In the genomic region with DNA sequence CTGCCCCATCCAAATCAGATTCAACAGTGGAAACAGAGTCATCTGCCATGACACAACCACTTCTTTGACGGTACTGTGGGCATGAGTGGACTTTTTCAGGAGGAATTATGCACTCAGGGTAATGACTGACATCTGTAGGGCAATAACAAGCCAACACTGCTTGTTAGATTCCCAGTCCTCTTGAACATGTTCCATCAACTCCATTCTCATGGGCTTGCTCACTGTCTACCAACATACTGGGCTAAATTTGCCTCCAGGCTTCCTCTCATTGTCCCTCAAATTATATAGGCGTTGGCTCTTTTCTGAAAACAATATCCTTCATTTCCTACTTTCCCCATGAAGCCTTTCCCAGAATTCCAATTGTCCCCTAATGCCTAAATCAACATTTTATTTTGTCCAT, we compare ENCODE assay signal across 13 cellular contexts. TPM values are rescaled to one million over a fixed set of nuclear protein-coding genes. Genes with fewer than 3 reads are reported as not detected.
DNase-seq lines count a peak whose midpoint lies in the region; ATAC-seq, FAIRE-seq and TF ChIP-seq lines count a peak whose summit lies in the region.
"Had no signal": no experiment of that assay in that cellular context is flagged by ENCODE, and none has a peak within 500 bp of the region (broad histone marks: within the 10 kb centered on the region; RNA-seq: fewer than 3 reads in every experiment).

No MANE protein-coding gene starts in this region.

- H3K4me2 ChIP-seq in PC-3 (ENCODE audit: low read length) = no peak overlapping the region

- WGBS in pancreas, 2 donors = 70 to 80% methylated on average over 2 of the region's 2 CpGs

- H3K9me2 ChIP-seq in PC-3 (replicated peaks; ENCODE audit: low read length) = no peaks in the 10 kb centered on the region

- POLR2A ChIA-PET in PC-3 (lab: Charles Lee; ENCODE audit: unreplicated experiment) = no interaction called here

- FAIRE-seq in bronchial epithelial cell (lab: Jason Lieb, UNC) (peak; percentile 75), pancreas (lab: Jason Lieb, UNC) (no peak)
- FAIRE-seq: GM12892 had no signal

- no peak overlapping the region for H3K9ac ChIP-seq in PC-3 (ENCODE audit: low read length)

- H3K9me3 ChIP-seq in left ventricle myocardium inferior (replicated peaks) (no peaks in the 10 kb centered on the region), pancreas (no peaks in the 10 kb centered on the region), PC-3 (ENCODE audit: low read length) (no peaks in the 10 kb centered on the region)

- H3K4me3 ChIP-seq in left ventricle myocardium inferior (no peak overlapping the region), bronchial epithelial cell (ENCODE audit: low read depth, low read length) (no peak overlapping the region), pancreas (no peak overlapping the region), PC-3 (ENCODE audit: low read length) (no peak overlapping the region)

- H3K79me2 ChIP-seq in PC-3 (ENCODE audit: low read length) = no peaks in the 10 kb centered on the region

- H3K27ac ChIP-seq in left ventricle myocardium inferior (replicated peaks) (peak overlapping the region; percentile 66), pancreas (peak overlapping the region in 3 of 4 donors; percentile 48 to 68 (median 67)), PC-3 (ENCODE audit: low read length) (no peak overlapping the region)
- H3K27ac ChIP-seq: C4-2B had no signal

- H4K20me1 ChIP-seq in PC-3 (ENCODE audit: low read length) = no peaks in the 10 kb centered on the region

- peaks cover 25% of the 10 kb centered on the region for H3K4me1 ChIP-seq in left ventricle myocardium inferior
- peaks cover 20 to 46% (median 26%) of the 10 kb centered on the region in 3 donors for H3K4me1 ChIP-seq in pancreas
- H3K4me1 ChIP-seq in PC-3 (ENCODE audit: insufficient read depth, low read length) = peaks cover 44% of the 10 kb centered on the region

- no peak for ATAC-seq in Right ventricle myocardium inferior
- ATAC-seq in pancreas = no peak
- no peak for ATAC-seq in PC-3

- DNase-seq in left ventricle myocardium inferior (no peak), Right ventricle myocardium inferior (ENCODE audit: missing footprints) (no peak), bronchial epithelial cell (ENCODE audit: low read depth) (peak; percentile 77), pancreas (no peak), NCI-H128 (lab: John Stamatoyannopoulos, UW; ENCODE audit: unreplicated experiment) (no peak), PC-3 (no peak), hypothalamus (lab: John Stamatoyannopoulos, UW) (no peak)
- DNase-seq: COR-L47, DMS153, NCI-H1417 treated with DMSO at 0.1 percent for 48 hours, NCI-H524 treated with DMSO at 0.1 percent for 48 hours had no signal

- TF ChIP-seq CTCF in left ventricle myocardium inferior (IDR thresholded peaks at IDR 0.05; ENCODE audit: borderline replicate concordance) (no peak), bronchial epithelial cell (IDR thresholded peaks at IDR 0.05; ENCODE audit: insufficient read depth, low read length, severe bottlenecking) (no peak), pancreas (IDR thresholded peaks at IDR 0.05) (no peak), PC-3 (conservative IDR thresholded peaks at IDR 0.05; ENCODE audit: low read depth, low read length) (no peak)

- H3K36me3 ChIP-seq in left ventricle myocardium inferior (no peaks in the 10 kb centered on the region), bronchial epithelial cell (ENCODE audit: control insufficient read depth, insufficient read depth, low read length) (no peaks in the 10 kb centered on the region), pancreas (no peaks in the 10 kb centered on the region), PC-3 (ENCODE audit: low read depth, low read length) (no peaks in the 10 kb centered on the region)

- no peak overlapping the region for H2AFZ ChIP-seq in PC-3 (ENCODE audit: low read length)

- BruUV-seq in PC-3 (replicated peaks; lab: Mats Ljungman, UMichigan) = no TSS peak

- CTCF ChIA-PET in PC-3 (lab: Charles Lee) = no interaction called here

- intact Hi-C loops in left ventricle myocardium inferior (cut with micrococcal nuclease) (no loop called here), Right ventricle myocardium inferior (cut with DNase I) (no loop called here), pancreas (cut with DNase I) (no loop called here), PC-3 (cut with micrococcal nuclease) (loop anchor here (2.0 to 10.0 kb wide), 2 partner anchors 13 to 447 kb away; no protein-coding TSS in a partner anchor)

- peaks cover 13% of the 10 kb centered on the region for H3K27me3 ChIP-seq in left ventricle myocardium inferior (ENCODE audit: low read depth)
- H3K27me3 ChIP-seq in bronchial epithelial cell (ENCODE audit: control insufficient read depth, insufficient read depth, low read length) = no peaks in the 10 kb centered on the region
- no peaks in the 10 kb centered on the region for H3K27me3 ChIP-seq in pancreas
- no peaks in the 10 kb centered on the region for H3K27me3 ChIP-seq in PC-3 (ENCODE audit: low read length)

- H3F3A ChIP-seq in PC-3 (ENCODE audit: low read length, unreplicated experiment) = peaks cover 5% of the 10 kb centered on the region

RNA-seq across cellular contexts. Expression of gene ANKEF1, which starts 43.1 kb away (rescaled TPM):
- total RNA-seq in left ventricle myocardium inferior (1.3 TPM), Right ventricle myocardium inferior (1.1 TPM), bronchial epithelial cell (4.2 and 5.2 TPM in 2 replicates), pancreas (10 to 100 TPM in 1 of 6 donors, 1 to 10 TPM in 5; 4.2 to 10.0 (median 7.1) TPM), PC-3 (2014; rRNA removed) (11.6 and 13.1 TPM in 2 replicates)
- polyA plus RNA-seq in pancreas = 1 to 10 TPM; 1.7 to 3.1 TPM
